ENCODE assay signal across 7 cellular contexts in genomic region chr16:50121721-50122445, GRCh38.
DNase-seq lines count a peak whose midpoint lies in the region; ATAC-seq and TF ChIP-seq lines count a peak whose summit lies in the region.

No MANE protein-coding gene starts in this region.

- H3K4me3 ChIP-seq in OCI-LY3 (ENCODE audit: low read length) = peak overlapping the region; percentile 9
- no peak overlapping the region for H3K4me3 ChIP-seq in foreskin fibroblast (ENCODE audit: low read depth in 1 of 2, low read length in 2 of 2)

- H3K27me3 ChIP-seq in OCI-LY3 (ENCODE audit: low read depth, low read length) = no peaks in the 10 kb centered on the region

- H3K27ac ChIP-seq in OCI-LY3 (ENCODE audit: low read length) = no peak overlapping the region

- no peak overlapping the region for H3K9ac ChIP-seq in OCI-LY3 (ENCODE audit: low read length)

- peak; percentile 26 to 28 for DNase-seq in stimulated activated CD4-positive, alpha-beta T cell treated with anti-CD3 and anti-CD28 coated beads, Interleukin-2, amount 100 ng/mL, for 24 hours
- no peak for DNase-seq in foreskin fibroblast
- DNase-seq in NOMO-1 treated with DMSO at 0.1 percent for 48 hours (lab: John Stamatoyannopoulos, UW; ENCODE audit: unreplicated experiment) = no peak
- no peak for DNase-seq in ecto neural progenitor cell (ENCODE audit: low spot score)

- no peaks in the 10 kb centered on the region for H3K9me3 ChIP-seq in OCI-LY3 (ENCODE audit: insufficient read depth, low read length)

- H2AFZ ChIP-seq in OCI-LY3 (ENCODE audit: low read depth, low read length) = no peak overlapping the region

- H3K79me2 ChIP-seq in OCI-LY3 (ENCODE audit: low read length) = no peaks in the 10 kb centered on the region

- peaks cover 28% of the 10 kb centered on the region for H3K4me1 ChIP-seq in OCI-LY3 (ENCODE audit: low read length)

- TF ChIP-seq CTCF in OCI-LY3 (IDR thresholded peaks at IDR 0.05; ENCODE audit: low read depth, low read length) (no peak), foreskin fibroblast (IDR thresholded peaks at IDR 0.05; ENCODE audit: low read depth, low read length) (no peak)

- H3K36me3 ChIP-seq in OCI-LY3 (replicated peaks; ENCODE audit: low read depth, low read length) = no peaks in the 10 kb centered on the region

- ATAC-seq in GM19023 (IDR thresholded peaks at IDR 0.05; ENCODE audit: unreplicated experiment) (peak; percentile 60), HG02610 (IDR thresholded peaks at IDR 0.05; ENCODE audit: unreplicated experiment) (peak; percentile 80)

- no peaks in the 10 kb centered on the region for H4K20me1 ChIP-seq in OCI-LY3 (ENCODE audit: insufficient read depth, low read length)

- H3K4me2 ChIP-seq in OCI-LY3 (ENCODE audit: low read length) = peak overlapping the region; percentile 64

Comparison
In these comparisons a context has a peak if more than half of its experiments do, and no peak if none do; other contexts are left out.
1. DNase-seq: peak in stimulated activated CD4-positive, alpha-beta T cell treated with anti-CD3 and anti-CD28 coated beads, Interleukin-2, amount 100 ng/mL, for 24 hours (2 of 2); none in foreskin fibroblast (0 of 2), NOMO-1 treated with DMSO at 0.1 percent for 48 hours (single experiment) and ecto neural progenitor cell (single experiment).